Comparison of ENCODE assay signal across 2 cellular contexts in the genomic region with DNA sequence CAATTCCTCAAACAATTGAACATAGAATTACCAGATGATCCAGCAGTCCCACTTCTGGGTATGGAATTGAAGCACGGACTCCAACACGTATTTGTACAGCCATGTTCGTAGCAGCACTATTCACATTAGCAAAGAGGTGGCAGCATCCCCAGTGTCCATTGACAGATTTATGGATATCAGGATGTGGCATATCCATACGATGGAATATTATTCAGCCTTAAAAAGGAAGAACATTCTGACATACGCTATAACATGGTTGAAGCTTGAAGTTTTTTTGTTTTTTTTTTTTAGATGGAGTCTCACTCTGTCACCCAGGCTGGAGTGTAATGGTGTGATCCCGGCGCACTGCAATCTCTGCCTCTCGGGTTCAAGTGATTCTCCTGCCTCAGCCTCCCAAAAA.
TF ChIP-seq lines count a peak whose summit lies in the region.

No MANE protein-coding gene starts in this region.

TF ChIP-seq in liver, 16 proteins besides CTCF, POLR2A, EP300 and RAD21 (continued from another document):
- TF ChIP-seq, protein P1, sequence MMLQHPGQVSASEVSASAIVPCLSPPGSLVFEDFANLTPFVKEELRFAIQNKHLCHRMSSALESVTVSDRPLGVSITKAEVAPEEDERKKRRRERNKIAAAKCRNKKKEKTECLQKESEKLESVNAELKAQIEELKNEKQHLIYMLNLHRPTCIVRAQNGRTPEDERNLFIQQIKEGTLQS (IDR thresholded peaks at IDR 0.05): no peak
- TF ChIP-seq YY1 (IDR thresholded peaks at IDR 0.05): no peak
- TF ChIP-seq, protein P2, sequence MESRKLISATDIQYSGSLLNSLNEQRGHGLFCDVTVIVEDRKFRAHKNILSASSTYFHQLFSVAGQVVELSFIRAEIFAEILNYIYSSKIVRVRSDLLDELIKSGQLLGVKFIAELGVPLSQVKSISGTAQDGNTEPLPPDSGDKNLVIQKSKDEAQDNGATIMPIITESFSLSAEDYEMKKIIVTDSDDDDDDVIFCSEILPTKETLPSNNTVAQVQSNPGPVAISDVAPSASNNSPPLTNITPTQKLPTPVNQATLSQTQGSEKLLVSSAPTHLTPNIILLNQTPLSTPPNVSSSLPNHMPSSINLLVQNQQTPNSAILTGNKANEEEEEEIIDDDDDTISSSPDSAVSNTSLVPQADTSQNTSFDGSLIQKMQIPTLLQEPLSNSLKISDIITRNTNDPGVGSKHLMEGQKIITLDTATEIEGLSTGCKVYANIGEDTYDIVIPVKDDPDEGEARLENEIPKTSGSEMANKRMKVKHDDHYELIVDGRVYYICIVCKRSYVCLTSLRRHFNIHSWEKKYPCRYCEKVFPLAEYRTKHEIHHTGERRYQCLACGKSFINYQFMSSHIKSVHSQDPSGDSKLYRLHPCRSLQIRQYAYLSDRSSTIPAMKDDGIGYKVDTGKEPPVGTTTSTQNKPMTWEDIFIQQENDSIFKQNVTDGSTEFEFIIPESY (IDR thresholded peaks at IDR 0.05): no peak
- TF ChIP-seq HNF4G (IDR thresholded peaks at IDR 0.05): no peak
- TF ChIP-seq GABPA (IDR thresholded peaks at IDR 0.05 in 1 of 2, conservative IDR thresholded peaks at IDR 0.05 in 1 of 2): no peak
- no peak for TF ChIP-seq FOXA1 (IDR thresholded peaks at IDR 0.05)

TF ChIP-seq in HepG2, 621 proteins besides CTCF, POLR2A, EP300 and RAD21 (continued from another document):
- TF ChIP-seq MYNN (CRISPR knock-in tag; IDR thresholded peaks at IDR 0.05; ENCODE audit: low read depth): no peak
- TF ChIP-seq ZFP36L1 (CRISPR knock-in tag; IDR thresholded peaks at IDR 0.05): no peak
- no peak for TF ChIP-seq ISL2 (CRISPR knock-in tag; IDR thresholded peaks at IDR 0.05)
- no peak for TF ChIP-seq MAFG (CRISPR knock-in tag; IDR thresholded peaks at IDR 0.05)
- TF ChIP-seq POLR2AphosphoS5 (IDR thresholded peaks at IDR 0.05; ENCODE audit: low read depth, low read length): no peak
- TF ChIP-seq, protein P3, sequence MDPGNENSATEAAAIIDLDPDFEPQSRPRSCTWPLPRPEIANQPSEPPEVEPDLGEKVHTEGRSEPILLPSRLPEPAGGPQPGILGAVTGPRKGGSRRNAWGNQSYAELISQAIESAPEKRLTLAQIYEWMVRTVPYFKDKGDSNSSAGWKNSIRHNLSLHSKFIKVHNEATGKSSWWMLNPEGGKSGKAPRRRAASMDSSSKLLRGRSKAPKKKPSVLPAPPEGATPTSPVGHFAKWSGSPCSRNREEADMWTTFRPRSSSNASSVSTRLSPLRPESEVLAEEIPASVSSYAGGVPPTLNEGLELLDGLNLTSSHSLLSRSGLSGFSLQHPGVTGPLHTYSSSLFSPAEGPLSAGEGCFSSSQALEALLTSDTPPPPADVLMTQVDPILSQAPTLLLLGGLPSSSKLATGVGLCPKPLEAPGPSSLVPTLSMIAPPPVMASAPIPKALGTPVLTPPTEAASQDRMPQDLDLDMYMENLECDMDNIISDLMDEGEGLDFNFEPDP (CRISPR knock-in tag; conservative IDR thresholded peaks at IDR 0.05): no peak
